Comparison of ENCODE assay signal across 29 cellular contexts in genomic region chr2:157498501-157498900, GRCh38. TPM values are rescaled to one million over a fixed set of nuclear protein-coding genes. Genes with fewer than 3 reads are reported as not detected.
"Had no signal": no experiment of that assay in that cellular context is flagged by ENCODE, and none has a peak within 500 bp of the region (broad histone marks: within the 10 kb centered on the region; RNA-seq: fewer than 3 reads in every experiment).

No MANE protein-coding gene starts in this region.

- H3K9me3 ChIP-seq: left lung, neutrophil, psoas muscle, right atrium auricular region, right lobe of liver, stomach, suprapubic skin, thoracic aorta, tibial artery, upper lobe of right lung had no signal

- H3K36me3 ChIP-seq: left lung, neural progenitor cell, neutrophil, right atrium auricular region, right lobe of liver, stomach, suprapubic skin, thoracic aorta, tibial artery, upper lobe of right lung had no signal

- H2AFZ ChIP-seq: parathyroid adenoma had no signal

- H3K9ac ChIP-seq: neural progenitor cell, parathyroid adenoma had no signal

- H3K79me2 ChIP-seq: parathyroid adenoma had no signal

- H3K4me1 ChIP-seq: neural progenitor cell, parathyroid adenoma, psoas muscle, right atrium auricular region, right lobe of liver, stomach, suprapubic skin, tibial artery, upper lobe of right lung had no signal

- H3K27me3 ChIP-seq: left lung, neural progenitor cell, neutrophil, right atrium auricular region, right lobe of liver, stomach, suprapubic skin, tibial artery, upper lobe of right lung had no signal

- H3K4me2 ChIP-seq: neural progenitor cell, smooth muscle cell had no signal

- H3K27ac ChIP-seq: left lung, neural progenitor cell, neutrophil, parathyroid adenoma, psoas muscle, right atrium auricular region, right lobe of liver, stomach, suprapubic skin, thoracic aorta, tibial artery, upper lobe of right lung had no signal

- H3K4me3 ChIP-seq: left lung, lung, neural progenitor cell, psoas muscle, right atrium auricular region, right lobe of liver, smooth muscle cell, stomach, suprapubic skin, thoracic aorta, tibial artery, upper lobe of right lung had no signal

- DNase-seq: immature natural killer cell; kidney; left colon; left lung; mesendoderm; naive B cell; natural killer cell; nephron progenitor cell; occipital lobe; psoas muscle; right lobe of liver; stimulated activated CD4-positive, alpha-beta T cell treated with anti-CD3 and anti-CD28 coated beads, Interleukin-12 subunit alpha, Interleukin-12 subunit beta, amount 100 ng/mL, for 4 hours; stimulated activated CD4-positive, alpha-beta T cell treated with anti-CD3 and anti-CD28 coated beads, Interleukin-15, amount 100 ng/mL, for 24 hours; stimulated activated CD4-positive, alpha-beta T cell treated with anti-CD3 and anti-CD28 coated beads, Interleukin-2, amount 100 ng/mL, for 24 hours; stimulated activated CD4-positive, alpha-beta T cell treated with anti-CD3 and anti-CD28 coated beads, Interleukin-4, amount 100 ng/mL, for 1 hour; stimulated activated naive B cell treated with anti-CD40 and anti-IgM and Interleukin-4, amounts not matched to agents 10 μg/mL and 1 μg/mL and 100 μg/mL, for 72 hours; stimulated activated naive CD8-positive, alpha-beta T cell treated with anti-CD3 and anti-CD28 coated beads, Interleukin-15, Interleukin-2, amounts not matched to agents 100 U/mL and 50 U/mL, for 24 hours; stomach; tibial artery; upper lobe of right lung had no signal

RNA-seq across cellular contexts. Expression of gene CYTIP, which starts 54.6 kb away (rescaled TPM):
- total RNA-seq: mesothelial cell of epicardium, smooth muscle cell had no signal
- polyA plus RNA-seq: smooth muscle cell had no signal
